Comparison of ENCODE assay signal across 8 cellular contexts in genomic region chr10:104353325-104354048, GRCh38. TPM values are rescaled to one million over a fixed set of nuclear protein-coding genes. Genes with fewer than 3 reads are reported as not detected.
DNase-seq lines count a peak whose midpoint lies in the region; ATAC-seq and TF ChIP-seq lines count a peak whose summit lies in the region.

Gene CFAP58 (plus strand): TSS chr10:104353833. CDS start chr10:104353898, 65 bp downstream.

- H3K4me3 ChIP-seq in DND-41 (ENCODE audit: low read depth in 1 of 2, low read length in 2 of 2): peak within 1 kb of the TSS in 1 of 2 experiments; percentile 51; a peak in 2 of 4 replicates
- no peak within 1 kb of the TSS for H3K4me3 ChIP-seq in KMS-11 (IDR thresholded peaks at IDR 0.05; ENCODE audit: insufficient read depth, low read depth, low read length)
- H3K4me3 ChIP-seq in fibroblast of villous mesenchyme (ENCODE audit: low read depth, low read length): peak within 1 kb of the TSS; percentile 59
- H3K4me3 ChIP-seq in stomach: peak within 1 kb of the TSS; percentile 37 to 50 (median 42)

- H3K27ac Mint-ChIP-seq in activated T-helper 1 cell treated with anti-CD3 and anti-CD28 coated beads, Interleukin-12 subunit alpha, Interleukin-12 subunit beta, Interleukin-2, Interleukin-4 antibody, amounts not matched to agents 30 ng/mL and 10 ng/mL and 1 ng/mL, durations not matched to agents 14 hours and 24 hours and 36 hours: peak within 1 kb of the TSS; percentile 67
- H3K27ac Mint-ChIP-seq in neural crest cell (ENCODE audit: unreplicated experiment): no peak within 1 kb of the TSS

- peak; percentile 92 for DNase-seq in DND-41
- peak; percentile 89 for DNase-seq in activated T-helper 1 cell treated with anti-CD3 and anti-CD28 coated beads, Interleukin-12 subunit alpha, Interleukin-12 subunit beta, Interleukin-2, Interleukin-4 antibody, amounts not matched to agents 30 ng/mL and 10 ng/mL and 1 ng/mL, durations not matched to agents 14 hours and 24 hours and 36 hours (ENCODE audit: low spot score)
- DNase-seq in fibroblast of villous mesenchyme (ENCODE audit: low read depth): peak; percentile 86
- peak; percentile 87 for DNase-seq in neural crest cell (ENCODE audit: low read depth, low spot score)
- peak; percentile 96 for DNase-seq in stomach

- no peaks in the 10 kb centered on the region for H3K4me1 Mint-ChIP-seq in activated T-helper 1 cell treated with anti-CD3 and anti-CD28 coated beads, Interleukin-12 subunit alpha, Interleukin-12 subunit beta, Interleukin-2, Interleukin-4 antibody, amounts not matched to agents 30 ng/mL and 10 ng/mL and 1 ng/mL, durations not matched to agents 14 hours and 24 hours and 36 hours (ENCODE audit: low read depth)
- H3K4me1 Mint-ChIP-seq in neural crest cell: no peaks in the 10 kb centered on the region

- TF ChIP-seq CTCF in DND-41 (IDR thresholded peaks at IDR 0.05; ENCODE audit: borderline replicate concordance, extremely low read depth, low read length, poor library complexity, severe bottlenecking): peak; percentile 85
- peak; percentile 66; the same call in 1 of the 2 replicates for TF ChIP-seq CTCF in KMS-11 (conservative IDR thresholded peaks at IDR 0.05; ENCODE audit: low read depth, low read length)
- TF ChIP-seq CTCF in fibroblast of villous mesenchyme (IDR thresholded peaks at IDR 0.05; ENCODE audit: insufficient read depth, low read depth, low read length): peak; percentile 75
- TF ChIP-seq CTCF in neural crest cell (conservative IDR thresholded peaks at IDR 0.05): peak; percentile 73
- peak in 4 of 7 experiments; percentile 71 to 84 (median 75) for TF ChIP-seq CTCF in stomach (IDR thresholded peaks at IDR 0.05)

- H4K20me1 ChIP-seq in DND-41 (ENCODE audit: insufficient read depth, low read length) (no peaks in the 10 kb centered on the region), KMS-11 (ENCODE audit: insufficient read depth) (no peaks in the 10 kb centered on the region)

- no peak within 1 kb of the TSS for H3K27ac ChIP-seq in DND-41 (ENCODE audit: low read length)
- no peak within 1 kb of the TSS for H3K27ac ChIP-seq in KMS-11
- H3K27ac ChIP-seq in stomach: peak within 1 kb of the TSS in 4 of 5 donors; percentile 41 to 57 (median 48)

- intact Hi-C loops in activated T-helper 1 cell treated with anti-CD3 and anti-CD28 coated beads, Interleukin-12 subunit alpha, Interleukin-12 subunit beta, Interleukin-2, Interleukin-4 antibody, amounts not matched to agents 30 ng/mL and 10 ng/mL and 1 ng/mL, durations not matched to agents 14 hours and 24 hours and 36 hours (cut with micrococcal nuclease): loop anchor here (1.0 to 5.0 kb wide), 5 partner anchors 24 to 596 kb away; partner anchors contain the start of genes GSTO2 and STN1
- intact Hi-C loops in stomach (cut with DNase I; ENCODE audit: low total_unique reads): loop anchor here (5.0 kb wide), 1 partner anchor 61 kb away; no protein-coding TSS in a partner anchor

- H3K9ac ChIP-seq in DND-41 (ENCODE audit: low read depth, low read length): no peak within 1 kb of the TSS; the same call in 1 of the 2 replicates
- no peak within 1 kb of the TSS for H3K9ac ChIP-seq in KMS-11

- H3K36me3 ChIP-seq in DND-41 (ENCODE audit: insufficient read depth, low read length): no peaks in the 10 kb centered on the region
- no peaks in the 10 kb centered on the region for H3K36me3 ChIP-seq in KMS-11 (ENCODE audit: insufficient read depth)
- H3K36me3 ChIP-seq in stomach: no peaks in the 10 kb centered on the region

- WGBS in stomach, 5 donors: 2 to 6% (median 2%) methylated on average over 21 to 43 of the region's 43 CpGs

- no peaks in the 10 kb centered on the region for H3K36me3 Mint-ChIP-seq in activated T-helper 1 cell treated with anti-CD3 and anti-CD28 coated beads, Interleukin-12 subunit alpha, Interleukin-12 subunit beta, Interleukin-2, Interleukin-4 antibody, amounts not matched to agents 30 ng/mL and 10 ng/mL and 1 ng/mL, durations not matched to agents 14 hours and 24 hours and 36 hours (ENCODE audit: low read depth)
- no peaks in the 10 kb centered on the region for H3K36me3 Mint-ChIP-seq in neural crest cell (ENCODE audit: low read depth)

- H3K4me1 ChIP-seq in DND-41 (ENCODE audit: insufficient read depth, low read length) (peaks cover 27% of the 10 kb centered on the region), KMS-11 (ENCODE audit: low read depth, poor library complexity, severe bottlenecking) (peaks cover 29% of the 10 kb centered on the region), stomach (peaks cover 18 to 55% (median 38%) of the 10 kb centered on the region in 4 donors)

- peak within 1 kb of the TSS; percentile 59 for H2AFZ ChIP-seq in DND-41 (ENCODE audit: low read depth, low read length)
- peak within 1 kb of the TSS; percentile 84 for H2AFZ ChIP-seq in KMS-11 (ENCODE audit: low read depth)

- no peaks in the 10 kb centered on the region for H3K9me3 ChIP-seq in DND-41 (ENCODE audit: insufficient read depth, low read length, severe bottlenecking)
- no peaks in the 10 kb centered on the region for H3K9me3 ChIP-seq in stomach

- H3K4me2 ChIP-seq in DND-41 (ENCODE audit: insufficient read depth, low read length) (peak within 1 kb of the TSS; percentile 67), KMS-11 (peak within 1 kb of the TSS; percentile 77)

- H3K4me3 Mint-ChIP-seq in activated T-helper 1 cell treated with anti-CD3 and anti-CD28 coated beads, Interleukin-12 subunit alpha, Interleukin-12 subunit beta, Interleukin-2, Interleukin-4 antibody, amounts not matched to agents 30 ng/mL and 10 ng/mL and 1 ng/mL, durations not matched to agents 14 hours and 24 hours and 36 hours: no peak within 1 kb of the TSS
- H3K4me3 Mint-ChIP-seq in neural crest cell: no peak within 1 kb of the TSS

- no peak for TF ChIP-seq POLR2A in stomach (IDR thresholded peaks at IDR 0.05)

- H3K79me2 ChIP-seq in DND-41 (ENCODE audit: insufficient read depth, low read length) (no peaks in the 10 kb centered on the region), KMS-11 (ENCODE audit: insufficient read depth, low read depth) (no peaks in the 10 kb centered on the region)

- no peak for TF ChIP-seq EP300 in stomach (IDR thresholded peaks at IDR 0.05)

- H3K27me3 ChIP-seq in DND-41 (ENCODE audit: insufficient read depth, low read length, poor library complexity) (peaks cover 36% of the 10 kb centered on the region), KMS-11 (ENCODE audit: insufficient read depth, low read depth) (no peaks in the 10 kb centered on the region), stomach (no peaks in the 10 kb centered on the region)

- H3K27me3 Mint-ChIP-seq in activated T-helper 1 cell treated with anti-CD3 and anti-CD28 coated beads, Interleukin-12 subunit alpha, Interleukin-12 subunit beta, Interleukin-2, Interleukin-4 antibody, amounts not matched to agents 30 ng/mL and 10 ng/mL and 1 ng/mL, durations not matched to agents 14 hours and 24 hours and 36 hours (ENCODE audit: insufficient read depth): peaks cover 2% of the 10 kb centered on the region
- peaks cover 24% of the 10 kb centered on the region for H3K27me3 Mint-ChIP-seq in neural crest cell (ENCODE audit: low read depth)

- H3K9me3 Mint-ChIP-seq in activated T-helper 1 cell treated with anti-CD3 and anti-CD28 coated beads, Interleukin-12 subunit alpha, Interleukin-12 subunit beta, Interleukin-2, Interleukin-4 antibody, amounts not matched to agents 30 ng/mL and 10 ng/mL and 1 ng/mL, durations not matched to agents 14 hours and 24 hours and 36 hours: no peaks in the 10 kb centered on the region
- H3K9me3 Mint-ChIP-seq in neural crest cell: no peaks in the 10 kb centered on the region

- ATAC-seq in DND-41 (ENCODE audit: insufficient read depth, low read depth): peak; percentile 93
- ATAC-seq in GM21825 (IDR thresholded peaks at IDR 0.05; ENCODE audit: unreplicated experiment): peak; percentile 62

TF ChIP-seq in PFSK-1, 5 proteins besides CTCF, POLR2A, EP300 and RAD21:
- no peak for TF ChIP-seq SIN3A (IDR thresholded peaks at IDR 0.05; ENCODE audit: borderline replicate concordance, insufficient read depth, low read length)
- no peak for TF ChIP-seq REST (IDR thresholded peaks at IDR 0.05; ENCODE audit: insufficient read depth in 1 of 2, low read depth in 2 of 2, low read length in 2 of 2)
- TF ChIP-seq FOXP2 (optimal IDR thresholded peaks at IDR 0.05; ENCODE audit: borderline replicate concordance, extremely low read depth, extremely low read length, insufficient read depth): peak; percentile 44
- no peak for TF ChIP-seq TAF1 (IDR thresholded peaks at IDR 0.05; ENCODE audit: borderline replicate concordance, insufficient read depth, low read length)
- no peak for TF ChIP-seq POLR2AphosphoS5 (IDR thresholded peaks at IDR 0.05; ENCODE audit: low read depth, low read length)

RNA-seq across cellular contexts. Expression of gene CFAP58, which starts in this region (rescaled TPM):
- 0.28 TPM for polyA plus RNA-seq in PFSK-1 (2012; ENCODE audit: insufficient read length, low read depth)
- 0.08 and 0.24 TPM in 2 replicates for total RNA-seq in activated T-helper 1 cell treated with anti-CD3 and anti-CD28 coated beads, Interleukin-12 subunit alpha, Interleukin-12 subunit beta, Interleukin-2, Interleukin-4 antibody, amounts not matched to agents 30 ng/mL and 10 ng/mL and 1 ng/mL, durations not matched to agents 14 hours and 24 hours and 36 hours
- total RNA-seq in fibroblast of villous mesenchyme (0.43 and 0.64 TPM in 2 replicates), neural crest cell (0.44 and 0.45 TPM in 2 replicates), stomach (under 1 TPM in 2 of 5 donors, not detected in 3; 0.18 to 0.58 TPM)
- under 1 TPM; 0.12 to 0.31 (median 0.20) TPM for polyA plus RNA-seq in stomach

Comparison
In these comparisons a context has a peak if more than half of its experiments do, and no peak if none do; other contexts are left out.
1. Peak in DNase-seq in activated T-helper 1 cell treated with anti-CD3 and anti-CD28 coated beads, Interleukin-12 subunit alpha, Interleukin-12 subunit beta, Interleukin-2, Interleukin-4 antibody, amounts not matched to agents 30 ng/mL and 10 ng/mL and 1 ng/mL, durations not matched to agents 14 hours and 24 hours and 36 hours; RNA of the gene not detected or under 1 TPM.
2. Peak in DNase-seq and H3K4me3 ChIP-seq in fibroblast of villous mesenchyme; RNA of the gene not detected or under 1 TPM.
3. Peak in DNase-seq in neural crest cell; RNA of the gene not detected or under 1 TPM.
4. Peak in DNase-seq, H3K4me3 ChIP-seq and H3K27ac ChIP-seq in stomach; RNA of the gene not detected or under 1 TPM.